15 cellular contexts compared by ENCODE assay signal in the genomic region with DNA sequence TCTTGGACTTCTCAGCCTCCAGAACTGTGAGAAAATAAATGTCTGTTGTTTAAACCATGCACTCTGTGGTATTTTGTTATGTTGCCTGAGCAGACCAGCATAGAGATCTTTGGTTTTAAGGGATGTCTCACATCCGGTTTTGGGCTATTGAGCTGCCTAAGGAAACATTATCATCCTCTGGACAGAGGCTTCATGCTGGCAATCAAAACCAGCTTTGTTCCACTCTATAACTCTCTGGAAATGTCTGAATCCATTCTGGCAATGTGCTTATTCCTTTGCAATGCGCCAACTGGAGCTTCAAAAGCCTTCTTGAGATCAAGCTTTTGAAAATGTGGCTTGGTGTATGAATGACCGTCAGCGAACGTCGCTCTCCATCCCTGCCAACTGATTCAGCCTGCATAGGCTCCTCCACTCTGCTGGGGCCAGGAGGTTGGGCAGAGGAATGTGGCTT.
DNase-seq lines count a peak whose midpoint lies in the region; ATAC-seq and TF ChIP-seq lines count a peak whose summit lies in the region.
"Had no signal": no experiment of that assay in that cellular context is flagged by ENCODE, and none has a peak within 500 bp of the region (broad histone marks: within the 10 kb centered on the region; RNA-seq: fewer than 3 reads in every experiment).

No MANE protein-coding gene starts in this region.

- no peaks in the 10 kb centered on the region for H3K4me1 ChIP-seq in trophoblast cell (ENCODE audit: control insufficient read depth in 1 of 2, insufficient read depth in 2 of 2, low read length in 2 of 2)
- no peaks in the 10 kb centered on the region for H3K4me1 ChIP-seq in SK-N-SH (ENCODE audit: control insufficient read depth in 1 of 2, insufficient read depth in 2 of 2, low read depth in 1 of 2, low read length in 1 of 2)
- H3K4me1 ChIP-seq: Caco-2 had no signal

- CTCF ChIA-PET in SK-N-SH (lab: Yijun Ruan, JAX) = no interaction called here

- TF ChIP-seq EP300 in SK-N-SH (IDR thresholded peaks at IDR 0.05; ENCODE audit: borderline replicate concordance in 1 of 2, low read depth in 1 of 2, low read length in 1 of 2) = no peak

- H3K9ac ChIP-seq in trophoblast cell (ENCODE audit: low read length) (no peak overlapping the region), SK-N-SH (no peak overlapping the region)

- H4K91ac ChIP-seq in trophoblast cell (ENCODE audit: low read depth, low read length) = no peak overlapping the region

- no peak overlapping the region for H3K27ac ChIP-seq in trophoblast cell (ENCODE audit: low read depth, low read length)
- H3K27ac ChIP-seq in SK-N-SH (ENCODE audit: low read depth in 2 of 2, low read length in 1 of 2) = no peak overlapping the region

- H3F3A ChIP-seq in SK-N-SH (replicated peaks; ENCODE audit: insufficient read depth) = no peaks in the 10 kb centered on the region

- H2BK120ac ChIP-seq in trophoblast cell (ENCODE audit: insufficient read depth, low read length, poor library complexity) = no peak overlapping the region

- H3K9me2 ChIP-seq in SK-N-SH = no peaks in the 10 kb centered on the region

- H3K14ac ChIP-seq in trophoblast cell (ENCODE audit: low read length) = no peak overlapping the region

- no peak overlapping the region for H3K4ac ChIP-seq in trophoblast cell (ENCODE audit: low read depth, low read length)

- TF ChIP-seq CTCF in astrocyte of the spinal cord (IDR thresholded peaks at IDR 0.05; ENCODE audit: low read depth, low read length) (no peak), SK-N-SH (IDR thresholded peaks at IDR 0.05) (no peak)

- POLR2A ChIA-PET in SK-N-SH (lab: Yijun Ruan, JAX) = no interaction called here

- H3K18ac ChIP-seq in trophoblast cell (ENCODE audit: low read length) = no peak overlapping the region

- H3K27me3 ChIP-seq in trophoblast cell (ENCODE audit: insufficient read depth, low read length) = no peaks in the 10 kb centered on the region
- no peaks in the 10 kb centered on the region for H3K27me3 ChIP-seq in SK-N-SH (ENCODE audit: insufficient read depth)

- DNase-seq in Daoy (ENCODE audit: low read depth) (peak; percentile 43), LHCN-M2 (ENCODE audit: low read depth) (peak; percentile 17), astrocyte of the spinal cord (ENCODE audit: low read depth, low spot score) (peak; percentile 67), trophoblast cell (peak; percentile 75 to 85), SK-N-SH (no peak)
- DNase-seq: Caco-2, NCI-H1417, NCI-H2029, NCI-H2171 treated with DMSO at 0.1 percent for 48 hours, NCI-H510A treated with DMSO at 0.1 percent for 48 hours had no signal

- no peaks in the 10 kb centered on the region for H3K79me1 ChIP-seq in trophoblast cell (ENCODE audit: low read length)

- no peak overlapping the region for H2BK12ac ChIP-seq in trophoblast cell (ENCODE audit: low read length)

- in situ Hi-C loops in astrocyte of the spinal cord (cut with HindIII; ENCODE audit: low sequenced_read_pairs) = no loop called here

- no CpG with 5 or more reads among the region's 6 CpGs for WGBS in trophoblast cell (ENCODE audit: extremely low coverage, insufficient coverage, insufficient read length)
- WGBS in SK-N-SH (ENCODE audit: low lambda C conversion rate) = 65% methylated on average over 6 of the region's 6 CpGs

- no peak for TF ChIP-seq RAD21 in SK-N-SH (IDR thresholded peaks at IDR 0.05; ENCODE audit: low read length)

- H3K23ac ChIP-seq in trophoblast cell (ENCODE audit: low read length) = no peak overlapping the region

- H4K20me1 ChIP-seq in SK-N-SH (ENCODE audit: insufficient read depth) = no peaks in the 10 kb centered on the region

- H3K4me3 ChIP-seq in astrocyte of the spinal cord (ENCODE audit: low read depth, low read length) (no peak overlapping the region), trophoblast cell (ENCODE audit: low read depth, low read length) (no peak overlapping the region), SK-N-SH (ENCODE audit: low read depth in 2 of 2, low read length in 1 of 2) (no peak overlapping the region)
- H3K4me3 ChIP-seq: GM23338 had no signal

- no peak overlapping the region for H2AK5ac ChIP-seq in trophoblast cell (ENCODE audit: low read length)

- no peak overlapping the region for H4K8ac ChIP-seq in trophoblast cell (ENCODE audit: low read depth, low read length)

- H2BK5ac ChIP-seq in trophoblast cell (ENCODE audit: low read depth, low read length, poor library complexity) = no peak overlapping the region

- H3K9me3 ChIP-seq in trophoblast cell (ENCODE audit: insufficient read depth, low read depth, low read length) (peaks cover 3% of the 10 kb centered on the region), SK-N-SH (no peaks in the 10 kb centered on the region)
- H3K9me3 ChIP-seq: Caco-2 had no signal

- no peak overlapping the region for H2AFZ ChIP-seq in trophoblast cell (ENCODE audit: insufficient read depth, low read length, poor library complexity)
- H2AFZ ChIP-seq in SK-N-SH (ENCODE audit: low read depth) = no peak overlapping the region
- H2AFZ ChIP-seq: GM23338 had no signal

- no peak overlapping the region for H4K12ac ChIP-seq in trophoblast cell (ENCODE audit: low read depth, low read length)

- ATAC-seq in HG02840 (IDR thresholded peaks at IDR 0.05; ENCODE audit: low FRiP score, unreplicated experiment) (no peak), HG03175 (IDR thresholded peaks at IDR 0.05; ENCODE audit: unreplicated experiment) (no peak), GM21825 (IDR thresholded peaks at IDR 0.05; ENCODE audit: unreplicated experiment) (no peak)
- ATAC-seq: GM23338, HepG2 had no signal

- H3K79me2 ChIP-seq in trophoblast cell (ENCODE audit: control insufficient read depth, insufficient read depth, low read length, poor library complexity) (no peaks in the 10 kb centered on the region), SK-N-SH (ENCODE audit: insufficient read depth) (no peaks in the 10 kb centered on the region)

- H3K4me2 ChIP-seq in trophoblast cell (ENCODE audit: low read length) (no peak overlapping the region), SK-N-SH (no peak overlapping the region)
- H3K4me2 ChIP-seq: GM23338 had no signal

- H3K36me3 ChIP-seq in trophoblast cell (ENCODE audit: control insufficient read depth in 1 of 2, insufficient read depth in 2 of 2, low read length in 2 of 2) = no peaks in the 10 kb centered on the region
- no peaks in the 10 kb centered on the region for H3K36me3 ChIP-seq in SK-N-SH (replicated peaks in 1 of 2; ENCODE audit: control insufficient read depth in 1 of 2, insufficient read depth in 2 of 2, low read length in 1 of 2)

TF ChIP-seq in SK-N-SH, 30 proteins besides CTCF, POLR2A, EP300 and RAD21 (continues in another document):
- TF ChIP-seq FOXM1 (IDR thresholded peaks at IDR 0.05; ENCODE audit: low read depth) (no peak), JUND (IDR thresholded peaks at IDR 0.05) (no peak), TCF12 (IDR thresholded peaks at IDR 0.05) (no peak), RXRA (IDR thresholded peaks at IDR 0.05; ENCODE audit: borderline replicate concordance, low read depth) (no peak), EZH2phosphoT487 (IDR thresholded peaks at IDR 0.05; ENCODE audit: borderline replicate concordance, low read depth) (no peak), MXI1 (IDR thresholded peaks at IDR 0.05; ENCODE audit: low read depth, low read length) (no peak), FOSL2 (IDR thresholded peaks at IDR 0.05; ENCODE audit: borderline replicate concordance, low read depth) (no peak), NFIC (IDR thresholded peaks at IDR 0.05; ENCODE audit: borderline replicate concordance) (no peak), GABPA (IDR thresholded peaks at IDR 0.05; ENCODE audit: low read depth) (no peak), MEF2A (IDR thresholded peaks at IDR 0.05; ENCODE audit: borderline replicate concordance, low read depth) (no peak), SIN3A (IDR thresholded peaks at IDR 0.05; ENCODE audit: borderline replicate concordance, low read depth, low read length) (no peak), CHD2 (IDR thresholded peaks at IDR 0.05; ENCODE audit: low read length, partially characterized antibody) (no peak), RCOR1 (IDR thresholded peaks at IDR 0.05; ENCODE audit: low read length) (no peak)
- TF ChIP-seq, protein P1, sequence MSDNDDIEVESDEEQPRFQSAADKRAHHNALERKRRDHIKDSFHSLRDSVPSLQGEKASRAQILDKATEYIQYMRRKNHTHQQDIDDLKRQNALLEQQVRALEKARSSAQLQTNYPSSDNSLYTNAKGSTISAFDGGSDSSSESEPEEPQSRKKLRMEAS (IDR thresholded peaks at IDR 0.05; ENCODE audit: low read depth) = no peak
- TF ChIP-seq, protein P2, sequence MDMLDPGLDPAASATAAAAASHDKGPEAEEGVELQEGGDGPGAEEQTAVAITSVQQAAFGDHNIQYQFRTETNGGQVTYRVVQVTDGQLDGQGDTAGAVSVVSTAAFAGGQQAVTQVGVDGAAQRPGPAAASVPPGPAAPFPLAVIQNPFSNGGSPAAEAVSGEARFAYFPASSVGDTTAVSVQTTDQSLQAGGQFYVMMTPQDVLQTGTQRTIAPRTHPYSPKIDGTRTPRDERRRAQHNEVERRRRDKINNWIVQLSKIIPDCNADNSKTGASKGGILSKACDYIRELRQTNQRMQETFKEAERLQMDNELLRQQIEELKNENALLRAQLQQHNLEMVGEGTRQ (IDR thresholded peaks at IDR 0.05; ENCODE audit: borderline replicate concordance, low read depth, low read length) = no peak
- TF ChIP-seq, protein P3, sequence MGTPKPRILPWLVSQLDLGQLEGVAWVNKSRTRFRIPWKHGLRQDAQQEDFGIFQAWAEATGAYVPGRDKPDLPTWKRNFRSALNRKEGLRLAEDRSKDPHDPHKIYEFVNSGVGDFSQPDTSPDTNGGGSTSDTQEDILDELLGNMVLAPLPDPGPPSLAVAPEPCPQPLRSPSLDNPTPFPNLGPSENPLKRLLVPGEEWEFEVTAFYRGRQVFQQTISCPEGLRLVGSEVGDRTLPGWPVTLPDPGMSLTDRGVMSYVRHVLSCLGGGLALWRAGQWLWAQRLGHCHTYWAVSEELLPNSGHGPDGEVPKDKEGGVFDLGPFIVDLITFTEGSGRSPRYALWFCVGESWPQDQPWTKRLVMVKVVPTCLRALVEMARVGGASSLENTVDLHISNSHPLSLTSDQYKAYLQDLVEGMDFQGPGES (IDR thresholded peaks at IDR 0.05; ENCODE audit: low read depth, low read length) = no peak
- TF ChIP-seq, protein P4, sequence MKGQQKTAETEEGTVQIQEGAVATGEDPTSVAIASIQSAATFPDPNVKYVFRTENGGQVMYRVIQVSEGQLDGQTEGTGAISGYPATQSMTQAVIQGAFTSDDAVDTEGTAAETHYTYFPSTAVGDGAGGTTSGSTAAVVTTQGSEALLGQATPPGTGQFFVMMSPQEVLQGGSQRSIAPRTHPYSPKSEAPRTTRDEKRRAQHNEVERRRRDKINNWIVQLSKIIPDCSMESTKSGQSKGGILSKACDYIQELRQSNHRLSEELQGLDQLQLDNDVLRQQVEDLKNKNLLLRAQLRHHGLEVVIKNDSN (IDR thresholded peaks at IDR 0.05; ENCODE audit: borderline replicate concordance, low read depth) = no peak
